ENCODE assay signal across 8 cellular contexts in the genomic region with DNA sequence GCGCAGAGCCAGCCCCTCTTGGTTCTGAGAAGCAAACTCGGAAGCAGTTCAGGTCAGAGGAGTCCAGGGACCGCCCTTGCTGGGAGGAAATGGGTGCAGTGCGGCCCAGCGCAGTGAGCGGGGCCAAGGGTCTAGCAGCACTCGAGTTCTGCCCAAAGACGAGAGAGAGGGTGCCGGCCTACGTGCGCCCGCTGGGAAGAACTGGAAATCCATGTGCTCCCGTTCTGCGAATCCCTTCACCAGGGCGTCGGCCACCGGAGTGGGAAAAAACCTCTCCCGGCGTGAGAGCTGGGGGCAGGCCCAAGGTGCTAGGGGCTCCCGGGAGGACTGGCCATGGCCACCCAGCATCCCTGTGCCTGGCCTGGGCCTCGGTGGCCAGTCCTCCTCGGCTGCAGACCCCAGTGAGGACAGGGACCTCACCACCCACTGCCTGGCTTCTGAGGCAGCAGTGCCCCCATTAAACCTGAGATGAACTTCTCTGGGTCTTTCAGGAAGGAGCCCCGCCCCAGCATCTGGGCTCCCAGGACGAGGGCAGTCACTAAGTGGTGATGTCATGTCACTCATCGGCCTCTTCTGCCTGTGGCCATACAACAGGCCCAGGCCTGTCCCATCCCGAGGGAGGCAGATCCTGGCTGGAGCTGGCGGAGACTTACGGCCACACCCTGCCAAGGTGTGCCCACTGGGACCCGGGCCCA. TPM values are rescaled to one million over a fixed set of nuclear protein-coding genes. Genes with fewer than 3 reads are reported as not detected.
DNase-seq lines count a peak whose midpoint lies in the region; ATAC-seq and TF ChIP-seq lines count a peak whose summit lies in the region.

No MANE protein-coding gene starts in this region.

- no peaks in the 10 kb centered on the region for H3K9me3 ChIP-seq in colonic mucosa
- H3K9me3 ChIP-seq in spleen: no peaks in the 10 kb centered on the region

- intact Hi-C loops in colonic mucosa (cut with DNase I) (no loop called here), spleen (cut with DNase I; ENCODE audit: low total_unique reads) (no loop called here)

- H3K27ac ChIP-seq in colonic mucosa (peak overlapping the region; percentile 57), spleen (peak overlapping the region; percentile 14 to 93 (median 76))

- H3K27me3 ChIP-seq in colonic mucosa: no peaks in the 10 kb centered on the region
- peaks cover 0 to 46% (median 0%) of the 10 kb centered on the region in 7 donors for H3K27me3 ChIP-seq in spleen (replicated peaks in 1 of 7)

- H3K4me3 ChIP-seq in colonic mucosa (no peak overlapping the region), spleen (no peak overlapping the region)

- TF ChIP-seq POLR2A in spleen (IDR thresholded peaks at IDR 0.05): no peak

- no peak for ATAC-seq in GM19324 (IDR thresholded peaks at IDR 0.05; ENCODE audit: low FRiP score, unreplicated experiment)

- no peak for TF ChIP-seq CTCF in colonic mucosa (IDR thresholded peaks at IDR 0.05)
- TF ChIP-seq CTCF in spleen (IDR thresholded peaks at IDR 0.05 in 8 of 11, conservative IDR thresholded peaks at IDR 0.05 in 3 of 11): no peak

- peak overlapping the region; percentile 56 to 78 for H3K9ac ChIP-seq in colonic mucosa (ENCODE audit: low read depth in 2 of 2, low read length in 2 of 2)

- 74 to 84% (median 78%) methylated on average over 16 to 29 of the region's 29 CpGs for WGBS in spleen, 5 donors

- H3K4me1 ChIP-seq in colonic mucosa: peaks cover 35% of the 10 kb centered on the region
- H3K4me1 ChIP-seq in spleen: peaks cover 45 to 95% (median 67%) of the 10 kb centered on the region in 6 donors

- H3K36me3 ChIP-seq in colonic mucosa (no peaks in the 10 kb centered on the region), spleen (no peaks in the 10 kb centered on the region)

- DNase-seq in NCI-H2081 (lab: John Stamatoyannopoulos, UW): peak; percentile 15 to 39
- no peak for DNase-seq in NCI-H2081 treated with DMSO at 0.1 percent for 48 hours (lab: John Stamatoyannopoulos, UW)
- peak; percentile 21 to 52 for DNase-seq in NCI-H446 (lab: John Stamatoyannopoulos, UW)
- peak; percentile 78 for DNase-seq in colonic mucosa
- peak; percentile 85 for DNase-seq in spleen
- no peak for DNase-seq in dermis blood vessel endothelial cell
- DNase-seq in kidney glomerular epithelial cell (lab: John Stamatoyannopoulos, UW): no peak

RNA-seq across cellular contexts. Expression of a gene that starts 10.6 kb away (rescaled TPM):
- total RNA-seq in colonic mucosa (10 to 100 TPM; 40.9 to 67.2 TPM), spleen (10 to 100 TPM; 23.3 to 31.3 (median 25.8) TPM), dermis blood vessel endothelial cell (59.7 and 73.7 TPM in 2 replicates)
- polyA plus RNA-seq in spleen: 10 to 100 TPM; 10.7 to 28.9 (median 14.8) TPM

RNA-seq across cellular contexts. Expression of a gene that starts 13.0 kb away (rescaled TPM):
- total RNA-seq in colonic mucosa: 10 to 100 TPM; 20.3 to 21.0 TPM
- total RNA-seq in spleen: 10 to 100 TPM; 17.0 to 34.9 (median 26.5) TPM
- polyA plus RNA-seq in spleen: 1 to 10 TPM; 2.1 to 7.9 (median 2.4) TPM
- total RNA-seq in dermis blood vessel endothelial cell: 21.6 and 26.5 TPM in 2 replicates

Comparison
In these comparisons a context has a peak if more than half of its experiments do, and no peak if none do; other contexts are left out.
1. DNase-seq: peak in NCI-H2081 (2 of 2), NCI-H446 (2 of 2), colonic mucosa (single experiment) and spleen (single experiment); none in NCI-H2081 treated with DMSO at 0.1 percent for 48 hours (single experiment), dermis blood vessel endothelial cell (single experiment) and kidney glomerular epithelial cell (single experiment).